ENCODE assay signal across 1 cellular context in genomic region chr9:90555351-90556057, GRCh38.
TF ChIP-seq lines count a peak whose summit lies in the region.

No MANE protein-coding gene starts in this region.

TF ChIP-seq in HepG2, 621 proteins besides CTCF, POLR2A, EP300 and RAD21 (continued from another document and continues in another):
- TF ChIP-seq SOX13 (IDR thresholded peaks at IDR 0.05) (no peak), SOX13 (CRISPR knock-in tag; conservative IDR thresholded peaks at IDR 0.05 in 1 of 2, IDR thresholded peaks at IDR 0.05 in 1 of 2) (peak in 1 of 2 experiments; percentile 44; a peak in 1 of 4 replicates), ZFP36 (IDR thresholded peaks at IDR 0.05; ENCODE audit: borderline replicate concordance, low read depth, low read length, partially characterized antibody) (no peak), ZNF326 (CRISPR knock-in tag; IDR thresholded peaks at IDR 0.05; ENCODE audit: borderline replicate concordance) (no peak), SUZ12 (IDR thresholded peaks at IDR 0.05; ENCODE audit: low read depth, low read length) (no peak), ZBTB40 (IDR thresholded peaks at IDR 0.05) (no peak), ZBTB40 (CRISPR knock-in tag; IDR thresholded peaks at IDR 0.05) (no peak), FOXO4 (CRISPR knock-in tag; conservative IDR thresholded peaks at IDR 0.05) (no peak), SKIL (CRISPR knock-in tag; IDR thresholded peaks at IDR 0.05; ENCODE audit: borderline replicate concordance) (no peak), ZNF704 (CRISPR knock-in tag; IDR thresholded peaks at IDR 0.05; ENCODE audit: borderline replicate concordance) (no peak), TOE1 (CRISPR knock-in tag; IDR thresholded peaks at IDR 0.05) (no peak), ZNF510 (CRISPR knock-in tag; IDR thresholded peaks at IDR 0.05; ENCODE audit: low read depth) (no peak), ZNF451 (CRISPR knock-in tag; IDR thresholded peaks at IDR 0.05) (no peak), ZNF407 (CRISPR knock-in tag; IDR thresholded peaks at IDR 0.05; ENCODE audit: not compliant biosample characterization) (no peak), RNF2 (conservative IDR thresholded peaks at IDR 0.05; ENCODE audit: low read depth) (no peak), ELK4 (CRISPR knock-in tag; IDR thresholded peaks at IDR 0.05; ENCODE audit: borderline replicate concordance) (no peak), ZNF138 (CRISPR knock-in tag; IDR thresholded peaks at IDR 0.05; ENCODE audit: low read depth) (no peak), FUBP1 (CRISPR knock-in tag; IDR thresholded peaks at IDR 0.05; ENCODE audit: borderline replicate concordance) (no peak)
